In the genomic region with DNA sequence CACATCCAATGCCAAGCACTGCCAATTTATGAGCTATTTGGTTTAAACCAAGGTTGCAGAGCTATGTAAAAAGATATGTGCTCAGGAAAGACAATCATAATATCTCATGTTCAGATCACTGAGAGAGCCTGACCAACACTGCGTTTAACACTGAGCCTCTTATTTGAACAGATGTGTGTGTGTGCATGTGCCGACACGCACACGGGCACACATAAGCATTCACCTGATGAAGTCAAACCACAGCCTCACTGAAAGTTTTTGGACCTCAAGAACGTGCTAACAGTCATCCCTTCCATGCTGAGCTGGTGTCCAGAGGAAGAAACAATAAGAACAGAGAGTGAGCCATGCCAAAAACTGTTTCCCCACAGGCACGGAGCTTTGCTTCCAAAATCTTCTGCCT, we compare ENCODE assay signal across 16 cellular contexts. TPM values are rescaled to one million over a fixed set of nuclear protein-coding genes. Genes with fewer than 3 reads are reported as not detected.
A peak's percentile ranks its signal among the peaks of the same experiment; 100 is the strongest.
DNase-seq lines count a peak whose midpoint lies in the region; TF ChIP-seq lines count a peak whose summit lies in the region.
"Had no signal": no experiment of that assay in that cellular context is flagged by ENCODE, and none has a peak within 500 bp of the region (broad histone marks: within the 10 kb centered on the region; RNA-seq: fewer than 3 reads in every experiment).

No MANE protein-coding gene starts in this region.

- peaks cover 0 to 5% of the 10 kb centered on the region in 2 donors for H3K36me3 ChIP-seq in prostate gland
- peaks cover 43 to 93% (median 89%) of the 10 kb centered on the region in 4 donors for H3K36me3 ChIP-seq in stomach

- POLR2A ChIA-PET in RWPE1 (lab: Yijun Ruan, JAX; ENCODE audit: low non-redundant PET) = no interaction called here

- no peaks in the 10 kb centered on the region for H3K4me1 ChIP-seq in prostate gland (replicated peaks)
- H3K4me1 ChIP-seq in stomach = peaks cover 0 to 12% (median 4%) of the 10 kb centered on the region in 4 donors
- H3K4me1 ChIP-seq: A549, Caco-2 had no signal

- no peaks in the 10 kb centered on the region for H3K27me3 Mint-ChIP-seq in brain

- H3K27me3 ChIP-seq in prostate gland (replicated peaks; ENCODE audit: insufficient read depth) (no peaks in the 10 kb centered on the region), stomach (no peaks in the 10 kb centered on the region)
- H3K27me3 ChIP-seq: BE2C had no signal

- TF ChIP-seq POLR2A in prostate gland (IDR thresholded peaks at IDR 0.05) (no peak), stomach (IDR thresholded peaks at IDR 0.05) (no peak)

- WGBS in prostate gland = 50% methylated on average over 6 of the region's 6 CpGs
- WGBS in stomach, 5 donors = 76 to 90% (median 87%) methylated on average over 6 of the region's 6 CpGs

- H3K27ac Mint-ChIP-seq in brain = peak overlapping the region in 3 of 5 experiments; percentile 40 to 91 (median 59)
- H3K27ac Mint-ChIP-seq: CD14-positive monocyte; CD8-positive, alpha-beta T cell had no signal

- intact Hi-C loops in prostate gland (cut with DNase I) (no loop called here), stomach (cut with DNase I; ENCODE audit: low total_unique reads) (loop anchor here (5.0 kb wide), 1 partner anchor 63 kb away; no protein-coding TSS in a partner anchor)

- H3K27ac ChIP-seq in RWPE1 = peak overlapping the region; percentile 16; the same call in 1 of the 2 replicates
- H3K27ac ChIP-seq in prostate gland = no peak overlapping the region
- H3K27ac ChIP-seq in stomach = no peak overlapping the region
- H3K27ac ChIP-seq: A549 had no signal

- H3K4me3 ChIP-seq in fibroblast of the aortic adventitia (ENCODE audit: low read depth, low read length) = no peak overlapping the region
- H3K4me3 ChIP-seq in prostate gland = no peak overlapping the region
- H3K4me3 ChIP-seq in stomach = no peak overlapping the region
- H3K4me3 ChIP-seq: A549 had no signal

- TF ChIP-seq CTCF in RWPE1 (conservative IDR thresholded peaks at IDR 0.05; ENCODE audit: low read depth) = no peak
- no peak for TF ChIP-seq CTCF in brain (conservative IDR thresholded peaks at IDR 0.05)
- TF ChIP-seq CTCF in fibroblast of the aortic adventitia (IDR thresholded peaks at IDR 0.05; ENCODE audit: insufficient read depth, low read length) = no peak
- TF ChIP-seq CTCF in prostate gland (IDR thresholded peaks at IDR 0.05) = no peak
- TF ChIP-seq CTCF in stomach (IDR thresholded peaks at IDR 0.05) = no peak

- no peaks in the 10 kb centered on the region for H3K9me3 ChIP-seq in prostate gland
- no peaks in the 10 kb centered on the region for H3K9me3 ChIP-seq in stomach
- H3K9me3 ChIP-seq: A549, BE2C, Caco-2 had no signal

- CTCF ChIA-PET in RWPE1 (lab: Yijun Ruan, JAX) = interaction anchor here (0.6 to 1.0 kb wide), 4 partner anchors 9 to 96 kb away, joined by 3 to 8 read pairs (median 4); no protein-coding TSS in a partner anchor

- H3K36me3 Mint-ChIP-seq in brain = peaks cover 41% of the 10 kb centered on the region

- H3K4me1 Mint-ChIP-seq in brain = peaks cover 44% of the 10 kb centered on the region

- peak; percentile 12 for DNase-seq in RWPE1 (ENCODE audit: low spot score)
- peak; percentile 35 for DNase-seq in fibroblast of the aortic adventitia (ENCODE audit: low read depth)
- DNase-seq in prostate gland (ENCODE audit: low spot score) = peak; percentile 23
- DNase-seq in stimulated activated CD8-positive, alpha-beta memory T cell treated with anti-CD3 and anti-CD28 coated beads, Interleukin-4, amount 100 ng/mL, for 48 hours = no peak
- DNase-seq in COLO829 (ENCODE audit: low spot score) = no peak
- DNase-seq in stomach = no peak
- DNase-seq: BE2C; Caco-2; CD8-positive, alpha-beta T cell; DND-41; GDM1; GOT3; H9 had no signal

- TF ChIP-seq EP300 in stomach (IDR thresholded peaks at IDR 0.05) = no peak

- no peak overlapping the region for H3K4me3 Mint-ChIP-seq in brain
- H3K4me3 Mint-ChIP-seq: CD14-positive monocyte; CD8-positive, alpha-beta T cell; H9 had no signal

- H3K9me3 Mint-ChIP-seq in brain = no peaks in the 10 kb centered on the region
- H3K9me3 Mint-ChIP-seq: CD8-positive, alpha-beta T cell; H9 had no signal

RNA-seq across cellular contexts. Expression of gene HPS4, which starts 23.4 kb away (rescaled TPM):
- polyA plus RNA-seq in brain (ENCODE audit: insufficient read depth, low read depth, low replicate concordance) (25.0 TPM), stomach (10 to 100 TPM; 10.3 to 15.1 (median 13.4) TPM)
- total RNA-seq in fibroblast of the aortic adventitia (ENCODE audit: low replicate concordance) (38.5 and 72.4 TPM in 2 replicates), prostate gland (10 to 100 TPM; 25.3 to 83.9 TPM), stomach (10 to 100 TPM; 12.3 to 46.1 (median 42.7) TPM)

RNA-seq across cellular contexts. Expression of gene SRRD, which starts 23.5 kb away (rescaled TPM):
- polyA plus RNA-seq in brain (ENCODE audit: insufficient read depth, low read depth, low replicate concordance) = 17.2 TPM
- 15.7 and 27.1 TPM in 2 replicates for total RNA-seq in fibroblast of the aortic adventitia (ENCODE audit: low replicate concordance)
- 10 to 100 TPM; 15.2 to 24.4 TPM for total RNA-seq in prostate gland
- 10 to 100 TPM in 3 of 5 donors, 1 to 10 TPM in 2; 4.0 to 64.2 (median 10.8) TPM for total RNA-seq in stomach
- 10 to 100 TPM in 1 of 3 donors, 1 to 10 TPM in 2; 6.8 to 16.2 (median 9.2) TPM for polyA plus RNA-seq in stomach

RNA-seq across cellular contexts. Expression of gene ASPHD2, which starts 31.1 kb away (rescaled TPM):
- polyA plus RNA-seq in brain (ENCODE audit: insufficient read depth, low read depth, low replicate concordance) = 8.0 TPM
- total RNA-seq in fibroblast of the aortic adventitia (ENCODE audit: low replicate concordance) = 2.9 and 4.2 TPM in 2 replicates
- total RNA-seq in prostate gland = 1 to 10 TPM; 1.4 to 3.6 TPM
- 10 to 100 TPM in 2 of 5 donors, 1 to 10 TPM in 1, under 1 TPM in 2; 0.45 to 48.4 (median 6.1) TPM for total RNA-seq in stomach
- 1 to 10 TPM in 2 of 3 donors, under 1 TPM in 1; 0.93 to 6.0 (median 1.9) TPM for polyA plus RNA-seq in stomach
- total RNA-seq: Caco-2 had no signal

RNA-seq across cellular contexts. Expression of gene TFIP11, which starts 52.1 kb away (rescaled TPM):
- polyA plus RNA-seq in brain (ENCODE audit: insufficient read depth, low read depth, low replicate concordance) (24.2 TPM), stomach (10 to 100 TPM; 11.6 to 24.7 (median 15.1) TPM)
- total RNA-seq in fibroblast of the aortic adventitia (ENCODE audit: low replicate concordance) (25.4 and 45.7 TPM in 2 replicates), prostate gland (10 to 100 TPM; 21.9 to 33.2 TPM), stomach (10 to 100 TPM; 11.6 to 48.7 (median 22.8) TPM)

Comparison
In these comparisons a context has a peak if more than half of its experiments do, and no peak if none do; other contexts are left out.
1. DNase-seq: peak in RWPE1 (single experiment), fibroblast of the aortic adventitia (single experiment) and prostate gland (single experiment); none in stimulated activated CD8-positive, alpha-beta memory T cell treated with anti-CD3 and anti-CD28 coated beads, Interleukin-4, amount 100 ng/mL, for 48 hours (single experiment), COLO829 (single experiment) and stomach (single experiment).